ENCODE assay signal across 8 cellular contexts in genomic region chr1:231395051-231395995, GRCh38. TPM values are rescaled to one million over a fixed set of nuclear protein-coding genes. Genes with fewer than 3 reads are reported as not detected.
DNase-seq lines count a peak whose midpoint lies in the region; ATAC-seq and TF ChIP-seq lines count a peak whose summit lies in the region.

No MANE protein-coding gene starts in this region.

- no peaks in the 10 kb centered on the region for H3K27me3 ChIP-seq in ascending aorta
- no peaks in the 10 kb centered on the region for H3K27me3 ChIP-seq in stomach smooth muscle (ENCODE audit: control insufficient read depth in 1 of 2, insufficient read depth in 2 of 2, low read length in 2 of 2)
- H3K27me3 ChIP-seq in GM23338 (ENCODE audit: insufficient read depth) = no peaks in the 10 kb centered on the region

- intact Hi-C loops in ascending aorta (cut with DNase I) = loop anchor here (1.0 kb wide), 2 partner anchors 57 to 133 kb away; partner anchors contain the start of genes SPRTN and TSNAX

- H3K27me3 Mint-ChIP-seq in GM23338 (ENCODE audit: insufficient read depth, low read depth, poor library complexity) = no peaks in the 10 kb centered on the region

- no peaks in the 10 kb centered on the region for H3K9me3 Mint-ChIP-seq in GM23338

- H3F3A ChIP-seq in GM23338 (replicated peaks; ENCODE audit: low read depth) = no peaks in the 10 kb centered on the region

- H2AFZ ChIP-seq in GM23338 = no peak overlapping the region

- H3K4me1 Mint-ChIP-seq in GM23338 = peaks cover 12% of the 10 kb centered on the region; the same call in 2 of the 3 replicates

- H3K9me3 ChIP-seq in ascending aorta = no peaks in the 10 kb centered on the region
- no peaks in the 10 kb centered on the region for H3K9me3 ChIP-seq in stomach smooth muscle (ENCODE audit: control insufficient read depth in 2 of 2, low read length in 2 of 2)

- ATAC-seq in HG03280 (IDR thresholded peaks at IDR 0.05; ENCODE audit: unreplicated experiment) (no peak), GM23338 (no peak)

- no peaks in the 10 kb centered on the region for H3K9me2 ChIP-seq in GM23338 (ENCODE audit: insufficient read depth)

- DNase-seq in HK-2 (ENCODE audit: unreplicated experiment) = peak; percentile 69
- peak in 1 of 2 donors; percentile 74 for DNase-seq in ascending aorta (ENCODE audit: low spot score in 2 of 2)
- peak; percentile 87 for DNase-seq in islet precursor cell
- DNase-seq in NAMALWA (ENCODE audit: low spot score) = no peak
- DNase-seq in activated CD4-positive, alpha-beta T cell treated with anti-CD3 and anti-CD28 coated beads, Interleukin-2, amount 50 U/mL, for 4 hours = no peak
- no peak for DNase-seq in GM23338 (ENCODE audit: low spot score)

- H3K36me3 ChIP-seq in ascending aorta (no peaks in the 10 kb centered on the region), stomach smooth muscle (ENCODE audit: control insufficient read depth in 2 of 2, insufficient read depth in 2 of 2, low read length in 2 of 2) (no peaks in the 10 kb centered on the region), GM23338 (ENCODE audit: insufficient read depth) (no peaks in the 10 kb centered on the region)

- TF ChIP-seq CTCF in ascending aorta (IDR thresholded peaks at IDR 0.05) (no peak), GM23338 (conservative IDR thresholded peaks at IDR 0.05; ENCODE audit: low read depth in 2 of 2) (no peak)

- H3K4me3 ChIP-seq in ascending aorta = peak overlapping the region; percentile 7 to 27
- H3K4me3 ChIP-seq in stomach smooth muscle (ENCODE audit: low read length in 2 of 2) = no peak overlapping the region
- H3K4me3 ChIP-seq in GM23338 = no peak overlapping the region

- H4K20me1 ChIP-seq in GM23338 (replicated peaks; ENCODE audit: insufficient read depth) = no peaks in the 10 kb centered on the region

- H3K4me3 Mint-ChIP-seq in GM23338 = no peak overlapping the region

- H3K79me2 ChIP-seq in GM23338 (replicated peaks; ENCODE audit: insufficient read depth) = no peaks in the 10 kb centered on the region

- H3K27ac Mint-ChIP-seq in GM23338 = no peak overlapping the region

- H3K4me1 ChIP-seq in ascending aorta = peaks cover 0 to 15% of the 10 kb centered on the region in 2 donors
- peaks cover 12% of the 10 kb centered on the region for H3K4me1 ChIP-seq in stomach smooth muscle (ENCODE audit: control insufficient read depth, insufficient read depth, low read length)
- no peaks in the 10 kb centered on the region; the same call in 1 of the 2 replicates for H3K4me1 ChIP-seq in GM23338 (ENCODE audit: insufficient read depth)

- H3K4me2 ChIP-seq in GM23338 = no peak overlapping the region

- H3K27ac ChIP-seq in ascending aorta (peak overlapping the region; percentile 79 to 85), stomach smooth muscle (ENCODE audit: low read length) (peak overlapping the region; percentile 31), GM23338 (ENCODE audit: low read depth) (no peak overlapping the region)

- H3K36me3 Mint-ChIP-seq in GM23338 (ENCODE audit: low read depth) = no peaks in the 10 kb centered on the region

- peak overlapping the region in 1 of 2 donors; percentile 30 for H3K9ac ChIP-seq in stomach smooth muscle (ENCODE audit: low read length in 2 of 2)

TF ChIP-seq in GM23338, 12 proteins besides CTCF, POLR2A, EP300 and RAD21:
- TF ChIP-seq STAT1 (IDR thresholded peaks at IDR 0.05; ENCODE audit: unreplicated experiment) (no peak), ZNF114 (CRISPR knock-in tag; IDR thresholded peaks at IDR 0.05) (no peak), NANOG (IDR thresholded peaks at IDR 0.05; ENCODE audit: borderline replicate concordance) (no peak), POLR2AphosphoS5 (IDR thresholded peaks at IDR 0.05; ENCODE audit: low read depth) (no peak), ETS1 (IDR thresholded peaks at IDR 0.05) (no peak)

RNA-seq across cellular contexts. Expression of gene EGLN1, which starts 26.8 kb away (rescaled TPM):
- total RNA-seq in ascending aorta = 47.8 TPM
- 6.0 and 7.2 TPM in 2 replicates for total RNA-seq in GM23338 (2014; rRNA removed; shearing (Covaris generic))
- polyA plus RNA-seq in GM23338 (2016; fragmentation: Nextera tagmentation; extraction: Ambion mirVana) = 1.9 and 2.3 TPM in 2 replicates

RNA-seq across cellular contexts. Expression of gene SPRTN, which starts 57.2 kb away (rescaled TPM):
- 52.6 TPM for total RNA-seq in ascending aorta
- 15.7 and 25.0 TPM in 2 replicates for total RNA-seq in GM23338 (2014; rRNA removed; shearing (Covaris generic))
- 8.7 and 9.1 TPM in 2 replicates for polyA plus RNA-seq in GM23338 (2016; fragmentation: Nextera tagmentation; extraction: Ambion mirVana)

RNA-seq across cellular contexts. Expression of gene EXOC8, which starts 57.7 kb away (rescaled TPM):
- total RNA-seq in ascending aorta = 9.9 TPM
- 14.4 and 16.5 TPM in 2 replicates for total RNA-seq in GM23338 (2014; rRNA removed; shearing (Covaris generic))
- 2.3 TPM in 2 replicates for polyA plus RNA-seq in GM23338 (2016; fragmentation: Nextera tagmentation; extraction: Ambion mirVana)

Comparison
In these comparisons a context has a peak if more than half of its experiments do, and no peak if none do; other contexts are left out.
1. DNase-seq: peak in HK-2 (single experiment) and islet precursor cell (single experiment); none in NAMALWA (single experiment), activated CD4-positive, alpha-beta T cell treated with anti-CD3 and anti-CD28 coated beads, Interleukin-2, amount 50 U/mL, for 4 hours (0 of 2) and GM23338 (single experiment).
2. H3K4me3 ChIP-seq: peak in ascending aorta (2 of 2); none in stomach smooth muscle (0 of 2) and GM23338 (single experiment).